ENCODE assay signal across 19 cellular contexts in the genomic region with DNA sequence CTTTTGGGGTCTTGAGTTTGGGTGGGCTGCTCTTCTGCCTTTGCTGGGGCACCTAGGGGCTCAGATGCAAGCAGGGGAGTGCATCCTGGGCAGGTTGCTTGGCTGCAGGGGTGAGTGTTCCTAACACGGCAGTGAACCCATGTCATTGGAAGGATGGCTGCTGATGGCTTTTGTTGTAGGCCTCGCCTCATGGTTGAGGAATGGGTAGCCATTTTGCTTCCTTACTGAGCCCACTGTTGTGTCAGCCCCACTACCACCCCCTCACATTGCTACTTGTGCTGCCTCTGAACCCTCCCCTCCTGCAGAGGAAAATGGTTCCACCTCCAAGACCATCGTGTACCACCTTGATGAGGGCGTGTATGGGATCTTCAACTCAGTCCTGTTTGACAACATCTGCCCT. TPM values are rescaled to one million over a fixed set of nuclear protein-coding genes. Genes with fewer than 3 reads are reported as not detected.
DNase-seq lines count a peak whose midpoint lies in the region; ATAC-seq and TF ChIP-seq lines count a peak whose summit lies in the region.
"Had no signal": no experiment of that assay in that cellular context is flagged by ENCODE, and none has a peak within 500 bp of the region (broad histone marks: within the 10 kb centered on the region; RNA-seq: fewer than 3 reads in every experiment).

No MANE protein-coding gene starts in this region.

- peak overlapping the region; percentile 99 for H3K27ac Mint-ChIP-seq in activated naive CD4-positive, alpha-beta T cell treated with anti-CD3 and anti-CD28 coated beads, Interleukin-2, amount 10 ng/mL, durations not matched to agents 7 days and 5 days
- no peak overlapping the region for H3K27ac Mint-ChIP-seq in activated naive CD4-positive, alpha-beta T cell treated with anti-CD3 and anti-CD28 coated beads, Interleukin-2, amount 50 U/mL, for 72 hours
- H3K27ac Mint-ChIP-seq in T-helper 2 cell treated with Interferon-gamma antibody and Interleukin-4, amounts not matched to agents 5 μg/mL and 100 μg/mL, for 36 hours, result peak overlapping the region; percentile 98
- H3K27ac Mint-ChIP-seq: activated B cell treated with CpG ODN at 0.5 μM for 24 hours had no signal

- peaks cover 74% of the 10 kb centered on the region for H3K4me1 Mint-ChIP-seq in activated naive CD4-positive, alpha-beta T cell treated with anti-CD3 and anti-CD28 coated beads, Interleukin-2, amount 10 ng/mL, durations not matched to agents 7 days and 5 days
- peaks cover 68% of the 10 kb centered on the region for H3K4me1 Mint-ChIP-seq in T-helper 2 cell treated with Interferon-gamma antibody and Interleukin-4, amounts not matched to agents 5 μg/mL and 100 μg/mL, for 36 hours (ENCODE audit: low read depth)

- H3K27ac ChIP-seq in RWPE1, result no peak overlapping the region
- H3K27ac ChIP-seq: left lung, uterus had no signal

- DNase-seq in activated naive CD4-positive, alpha-beta T cell treated with anti-CD3 and anti-CD28 coated beads, Interleukin-2, amount 10 ng/mL, durations not matched to agents 7 days and 5 days, result no peak
- no peak for DNase-seq in activated naive CD4-positive, alpha-beta T cell treated with anti-CD3 and anti-CD28 coated beads, Interleukin-2, amount 50 U/mL, for 72 hours (ENCODE audit: low spot score in 2 of 2)
- DNase-seq in T-helper 2 cell treated with Interferon-gamma antibody and Interleukin-4, amounts not matched to agents 5 μg/mL and 100 μg/mL, for 36 hours (ENCODE audit: low spot score), result no peak
- DNase-seq in iPS-NIHi11 (ENCODE audit: low spot score) (peak; percentile 1), BE2C (no peak), hepatic stellate cell (ENCODE audit: low spot score) (no peak), RWPE1 (ENCODE audit: low spot score) (no peak)
- DNase-seq: activated B cell treated with CpG ODN at 0.5 μM for 24 hours; activated CD8-positive, alpha-beta memory T cell treated with anti-CD3 and anti-CD28 coated beads, Interleukin-2, amount 50 U/mL, for 4 hours; effector memory CD4-positive, alpha-beta T cell; left lung; midbrain; NCI-H1105; NCI-H524; spleen; uterus had no signal

- CTCF ChIA-PET in activated naive CD4-positive, alpha-beta T cell treated with anti-CD3 and anti-CD28 coated beads, Interleukin-2, amount 10 ng/mL, durations not matched to agents 7 days and 5 days (lab: Charles Lee), result interaction anchor here (3.6 kb wide), 1 partner anchor 9 kb away, joined by 27 read pairs; no protein-coding TSS in a partner anchor
- CTCF ChIA-PET in RWPE1 (lab: Yijun Ruan, JAX), result no interaction called here

- peaks cover 21% of the 10 kb centered on the region for H3K36me3 Mint-ChIP-seq in activated naive CD4-positive, alpha-beta T cell treated with anti-CD3 and anti-CD28 coated beads, Interleukin-2, amount 10 ng/mL, durations not matched to agents 7 days and 5 days
- peaks cover 0 to 5% of the 10 kb centered on the region in 2 donors for H3K36me3 Mint-ChIP-seq in activated naive CD4-positive, alpha-beta T cell treated with anti-CD3 and anti-CD28 coated beads, Interleukin-2, amount 50 U/mL, for 72 hours
- peaks cover 16% of the 10 kb centered on the region for H3K36me3 Mint-ChIP-seq in T-helper 2 cell treated with Interferon-gamma antibody and Interleukin-4, amounts not matched to agents 5 μg/mL and 100 μg/mL, for 36 hours (ENCODE audit: low read depth)

- ATAC-seq in activated naive CD4-positive, alpha-beta T cell treated with anti-CD3 and anti-CD28 coated beads, Interleukin-2, amount 50 U/mL, for 72 hours, result no peak
- no peak for ATAC-seq in HG02885 (IDR thresholded peaks at IDR 0.05; ENCODE audit: poor library complexity, unreplicated experiment)
- ATAC-seq: left lung, Right ventricle myocardium inferior had no signal

- no peaks in the 10 kb centered on the region for H3K36me3 ChIP-seq in BE2C
- H3K36me3 ChIP-seq: left lung, uterus had no signal

- H3K27me3 ChIP-seq in BE2C, result no peaks in the 10 kb centered on the region
- H3K27me3 ChIP-seq: left lung, spleen, uterus had no signal

- no peaks in the 10 kb centered on the region for H3K9me3 ChIP-seq in BE2C
- H3K9me3 ChIP-seq: left lung, spleen, uterus had no signal

- H3K27me3 Mint-ChIP-seq in activated naive CD4-positive, alpha-beta T cell treated with anti-CD3 and anti-CD28 coated beads, Interleukin-2, amount 10 ng/mL, durations not matched to agents 7 days and 5 days, result peaks cover 4% of the 10 kb centered on the region
- no peaks in the 10 kb centered on the region for H3K27me3 Mint-ChIP-seq in T-helper 2 cell treated with Interferon-gamma antibody and Interleukin-4, amounts not matched to agents 5 μg/mL and 100 μg/mL, for 36 hours (ENCODE audit: low read depth)

- no peaks in the 10 kb centered on the region for H3K4me1 ChIP-seq in BE2C
- H3K4me1 ChIP-seq: uterus had no signal

- no peak overlapping the region for H3K4me3 Mint-ChIP-seq in activated naive CD4-positive, alpha-beta T cell treated with anti-CD3 and anti-CD28 coated beads, Interleukin-2, amount 10 ng/mL, durations not matched to agents 7 days and 5 days
- H3K4me3 Mint-ChIP-seq in T-helper 2 cell treated with Interferon-gamma antibody and Interleukin-4, amounts not matched to agents 5 μg/mL and 100 μg/mL, for 36 hours, result peak overlapping the region; percentile 82
- H3K4me3 Mint-ChIP-seq: activated B cell treated with CpG ODN at 0.5 μM for 24 hours had no signal

- TF ChIP-seq CTCF in BE2C (IDR thresholded peaks at IDR 0.05; ENCODE audit: low read depth, low read length) (no peak), RWPE1 (conservative IDR thresholded peaks at IDR 0.05; ENCODE audit: low read depth) (no peak)

- H3K4me3 ChIP-seq in BE2C (ENCODE audit: low read depth, low read length), result no peak overlapping the region
- H3K4me3 ChIP-seq: left lung, spleen, uterus had no signal

- H3K9me3 Mint-ChIP-seq in activated naive CD4-positive, alpha-beta T cell treated with anti-CD3 and anti-CD28 coated beads, Interleukin-2, amount 10 ng/mL, durations not matched to agents 7 days and 5 days, result no peaks in the 10 kb centered on the region
- H3K9me3 Mint-ChIP-seq in activated naive CD4-positive, alpha-beta T cell treated with anti-CD3 and anti-CD28 coated beads, Interleukin-2, amount 50 U/mL, for 72 hours, result no peaks in the 10 kb centered on the region
- no peaks in the 10 kb centered on the region for H3K9me3 Mint-ChIP-seq in T-helper 2 cell treated with Interferon-gamma antibody and Interleukin-4, amounts not matched to agents 5 μg/mL and 100 μg/mL, for 36 hours
- H3K9me3 Mint-ChIP-seq: activated B cell treated with CpG ODN at 0.5 μM for 24 hours had no signal

- POLR2A ChIA-PET in RWPE1 (lab: Yijun Ruan, JAX; ENCODE audit: low non-redundant PET), result no interaction called here

RNA-seq across cellular contexts. Expression of a gene that starts 16.8 kb away (rescaled TPM):
- 1 to 10 TPM; 1.2 to 2.1 TPM for total RNA-seq in activated naive CD4-positive, alpha-beta T cell treated with anti-CD3 and anti-CD28 coated beads, Interleukin-2, amount 50 U/mL, for 72 hours
- polyA plus RNA-seq in BE2C (2012; ENCODE audit: insufficient read depth, insufficient read length, low read depth), result not detected
- total RNA-seq: HT-29 had no signal

Comparison
In these comparisons a context has a peak if more than half of its experiments do, and no peak if none do; other contexts are left out.
1. H3K27ac Mint-ChIP-seq: peak in activated naive CD4-positive, alpha-beta T cell treated with anti-CD3 and anti-CD28 coated beads, Interleukin-2, amount 10 ng/mL, durations not matched to agents 7 days and 5 days (single experiment) and T-helper 2 cell treated with Interferon-gamma antibody and Interleukin-4, amounts not matched to agents 5 μg/mL and 100 μg/mL, for 36 hours (single experiment); none in activated naive CD4-positive, alpha-beta T cell treated with anti-CD3 and anti-CD28 coated beads, Interleukin-2, amount 50 U/mL, for 72 hours (0 of 2).